1 cellular context compared by ENCODE assay signal in genomic region chr7:7640221-7641128, GRCh38.
TF ChIP-seq lines count a peak whose summit lies in the region.

Gene UMAD1 (plus strand): TSS chr7:7640752. CDS start chr7:7673372, 32,620 bp downstream.

TF ChIP-seq in K562, 482 proteins besides CTCF, POLR2A, EP300 and RAD21 (continued from another document and continues in another):
- TF ChIP-seq RNF219 (CRISPR knock-in tag; IDR thresholded peaks at IDR 0.05) (no peak), ZBTB8A (IDR thresholded peaks at IDR 0.05; ENCODE audit: partially characterized antibody) (no peak), CGGBP1 (CRISPR knock-in tag; IDR thresholded peaks at IDR 0.05) (peak; percentile 10; the same call in 1 of the 2 replicates), ZBTB1 (CRISPR knock-in tag; IDR thresholded peaks at IDR 0.05; ENCODE audit: borderline replicate concordance, low read depth) (peak; percentile 60; the same call in 1 of the 2 replicates), ESRRA (IDR thresholded peaks at IDR 0.05; ENCODE audit: borderline replicate concordance, low read depth) (peak; percentile 31), TGIF2 (CRISPR knock-in tag; IDR thresholded peaks at IDR 0.05) (no peak), NKRF (IDR thresholded peaks at IDR 0.05; ENCODE audit: borderline replicate concordance) (peak; percentile 93), ZNF277 (CRISPR knock-in tag; IDR thresholded peaks at IDR 0.05; ENCODE audit: borderline replicate concordance) (no peak), BRD9 (IDR thresholded peaks at IDR 0.05; ENCODE audit: low read depth, partially characterized antibody) (peak; percentile 47), TBL1XR1 (IDR thresholded peaks at IDR 0.05; ENCODE audit: low read length in 2 of 2) (peak in 1 of 2 experiments; percentile 21; a peak in 2 of 4 replicates), NFYB (IDR thresholded peaks at IDR 0.05; ENCODE audit: extremely low read depth, insufficient read length) (peak; percentile 65), TARDBP (IDR thresholded peaks at IDR 0.05) (peak; percentile 65; the same call in 1 of the 2 replicates), THRA (IDR thresholded peaks at IDR 0.05) (no peak), MBD1 (CRISPR knock-in tag; IDR thresholded peaks at IDR 0.05) (no peak), CHD7 (IDR thresholded peaks at IDR 0.05; ENCODE audit: low read depth, low read length) (no peak), ZFX (CRISPR knock-in tag; IDR thresholded peaks at IDR 0.05) (peak; percentile 59), FOS (IDR thresholded peaks at IDR 0.05; ENCODE audit: extremely low read depth, insufficient read length) (peak; percentile 85), HLTF (IDR thresholded peaks at IDR 0.05) (peak; percentile 62; the same call in 1 of the 2 replicates), PHF20 (IDR thresholded peaks at IDR 0.05; ENCODE audit: partially characterized antibody) (peak; percentile 80), ARNT (IDR thresholded peaks at IDR 0.05) (peak in 1 of 2 experiments; percentile 84; a peak in 1 of 4 replicates), RBBP5 (IDR thresholded peaks at IDR 0.05; ENCODE audit: borderline replicate concordance, insufficient read depth, low read length, poor library complexity, severe bottlenecking) (peak; percentile 91), ZNF12 (CRISPR knock-in tag; IDR thresholded peaks at IDR 0.05) (peak; percentile 18), GMEB1 (CRISPR knock-in tag; IDR thresholded peaks at IDR 0.05) (peak; percentile 86), POU5F1 (IDR thresholded peaks at IDR 0.05; ENCODE audit: borderline replicate concordance, low read depth, low read length, partially characterized antibody) (no peak), ZBTB43 (CRISPR knock-in tag; IDR thresholded peaks at IDR 0.05) (no peak), STAG1 (CRISPR knock-in tag; IDR thresholded peaks at IDR 0.05; ENCODE audit: borderline replicate concordance) (no peak), ZBED1 (IDR thresholded peaks at IDR 0.05) (no peak), ELF2 (CRISPR knock-in tag; IDR thresholded peaks at IDR 0.05) (peak; percentile 98), SOX6 (IDR thresholded peaks at IDR 0.05) (peak; percentile 58), GTF2F1 (IDR thresholded peaks at IDR 0.05; ENCODE audit: low read depth, low read length) (no peak; the same call in 1 of the 2 replicates)
